ENCODE assay signal across 8 cellular contexts in the genomic region with DNA sequence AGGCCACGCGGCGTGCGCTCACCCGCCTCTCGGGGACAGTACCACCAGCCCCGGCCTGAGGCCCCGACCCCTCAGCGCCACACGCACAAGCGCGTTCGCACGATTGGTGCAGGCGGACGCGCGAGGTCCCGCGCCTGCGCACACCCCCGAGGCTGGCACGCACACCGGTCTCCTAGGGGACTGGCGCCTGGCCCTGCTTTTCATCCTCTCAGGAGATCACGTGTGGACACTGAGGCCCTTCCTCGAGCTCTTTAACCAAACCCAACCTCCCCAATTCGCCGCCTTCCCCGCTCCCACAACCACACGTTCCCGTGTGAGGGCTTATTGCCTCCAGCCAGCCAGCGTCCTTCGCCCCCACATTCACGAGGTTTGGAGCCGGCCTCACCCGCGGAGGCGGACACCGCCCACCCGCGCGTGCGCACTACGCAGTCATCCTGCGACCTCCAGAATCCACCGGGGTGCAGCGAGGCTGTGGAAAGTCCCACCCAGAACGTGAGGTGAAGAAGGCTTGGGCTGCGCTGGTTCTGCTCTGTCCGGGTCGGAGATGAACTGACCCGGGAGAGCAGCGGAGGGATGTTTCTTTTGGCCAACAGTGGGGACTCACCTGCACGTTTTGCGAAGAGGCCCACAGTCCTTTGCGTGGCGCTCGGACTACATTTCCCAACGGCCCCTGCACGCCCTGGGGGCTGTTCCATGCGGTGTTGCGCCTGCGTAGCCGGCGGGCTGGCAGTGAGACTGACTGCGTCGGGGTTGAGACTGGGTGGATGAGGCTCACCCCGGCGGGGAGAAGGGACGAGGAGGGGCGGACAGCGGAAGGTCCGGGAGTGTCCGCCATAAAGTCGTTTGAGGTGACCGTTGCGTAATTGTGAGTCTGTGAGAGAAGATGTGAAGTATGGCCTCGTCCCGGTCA. TPM values are rescaled to one million over a fixed set of nuclear protein-coding genes. Genes with fewer than 3 reads are reported as not detected.
DNase-seq lines count a peak whose midpoint lies in the region; ATAC-seq and TF ChIP-seq lines count a peak whose summit lies in the region.

No MANE protein-coding gene starts in this region.

- H3K27ac ChIP-seq in A673 (ENCODE audit: low read depth, low read length, poor library complexity, severe bottlenecking) (peak overlapping the region; percentile 30), IMR-90 (ENCODE audit: insufficient read depth, low read length) (peak overlapping the region; percentile 78), layer of hippocampus (ENCODE audit: low read depth, low read length) (peak overlapping the region; percentile 92)

- H3K14ac ChIP-seq in IMR-90 (replicated peaks; ENCODE audit: low read depth, low read length), result peak overlapping the region; percentile 34; the same call in 1 of the 2 replicates

- BruUV-seq in A673 (replicated peaks; lab: Mats Ljungman, UMichigan) (no TSS peak), IMR-90 (replicated peaks; lab: Mats Ljungman, UMichigan) (no TSS peak)

- H3K36me3 ChIP-seq in A673 (ENCODE audit: insufficient read depth, low read length, poor library complexity, severe bottlenecking), result no peaks in the 10 kb centered on the region
- no peaks in the 10 kb centered on the region for H3K36me3 ChIP-seq in IMR-90 (ENCODE audit: control insufficient read depth, insufficient read depth, low read length)

- peak overlapping the region; percentile 68 for H4K5ac ChIP-seq in IMR-90 (ENCODE audit: low read depth, low read length)

- peak overlapping the region; percentile 66 for H3K4ac ChIP-seq in IMR-90 (ENCODE audit: low read depth, low read length)

- peaks cover 79% of the 10 kb centered on the region for H3K9me3 Mint-ChIP-seq in dendritic cell treated with granulocyte-macrophage colony-stimulating factor and Interleukin-4, amounts not matched to agents 40 ng/mL and 50 ng/mL, for 4 days

- TF ChIP-seq RAD21 in IMR-90 (IDR thresholded peaks at IDR 0.05; ENCODE audit: low read length), result no peak; the same call in 1 of the 2 replicates

- in situ Hi-C loops in IMR-90 (cut with MboI; ENCODE audit: low sequenced_read_pairs), result no loop called here

- peak overlapping the region; percentile 98 for H2AFZ ChIP-seq in IMR-90 (replicated peaks; ENCODE audit: low read length, poor library complexity)

- H3K9ac ChIP-seq in IMR-90 (ENCODE audit: low read depth, low read length), result peak overlapping the region; percentile 75

- peaks cover 19% of the 10 kb centered on the region for H3K4me1 Mint-ChIP-seq in dendritic cell treated with granulocyte-macrophage colony-stimulating factor and Interleukin-4, amounts not matched to agents 40 ng/mL and 50 ng/mL, for 4 days (ENCODE audit: low read depth)

- no peaks in the 10 kb centered on the region for H3K4me1 ChIP-seq in A673 (ENCODE audit: insufficient read depth, low read length, poor library complexity, severe bottlenecking)
- no peaks in the 10 kb centered on the region for H3K4me1 ChIP-seq in IMR-90 (ENCODE audit: control insufficient read depth, insufficient read depth, low read length)

- H2AK9ac ChIP-seq in IMR-90 (replicated peaks; ENCODE audit: low read depth, low read length, poor library complexity), result peak overlapping the region; percentile 43

- no peaks in the 10 kb centered on the region; the same call in 1 of the 2 replicates for H4K20me1 ChIP-seq in IMR-90 (ENCODE audit: insufficient read depth, low read length)

- intact Hi-C loops in A673 (cut with micrococcal nuclease; ENCODE audit: unreplicated experiment), result no loop called here
- intact Hi-C loops in IMR-90 (cut with micrococcal nuclease), result loop anchor here (2.0 to 10.0 kb wide), 3 partner anchors 29 to 117 kb away; a partner anchor contains a TSS
- intact Hi-C loops in dendritic cell treated with granulocyte-macrophage colony-stimulating factor and Interleukin-4, amounts not matched to agents 40 ng/mL and 50 ng/mL, for 4 days (cut with micrococcal nuclease), result no loop called here

- H3K27me3 Mint-ChIP-seq in dendritic cell treated with granulocyte-macrophage colony-stimulating factor and Interleukin-4, amounts not matched to agents 40 ng/mL and 50 ng/mL, for 4 days, result peaks cover 20% of the 10 kb centered on the region

- peak; percentile 84 for DNase-seq in A673 (ENCODE audit: low spot score)
- DNase-seq in IMR-90, result peak; percentile 91
- peak; percentile 34 to 43 for DNase-seq in activated CD4-positive, alpha-beta T cell treated with anti-CD3 and anti-CD28 coated beads for 4 hours
- DNase-seq in stimulated activated CD4-positive, alpha-beta T cell treated with anti-CD3 and anti-CD28 coated beads, Interleukin-2, amount 100 ng/mL, for 24 hours, result peak; percentile 40 to 62
- no peak for DNase-seq in GM10266 (ENCODE audit: extremely low spot score)
- no peak for DNase-seq in NOMO-1 treated with DMSO at 0.1 percent for 48 hours (lab: John Stamatoyannopoulos, UW; ENCODE audit: unreplicated experiment)

- no peaks in the 10 kb centered on the region for H3K9me1 ChIP-seq in IMR-90 (ENCODE audit: insufficient read depth, low read length)

- WGBS in IMR-90 (ENCODE audit: extremely low coverage in 2 of 2, insufficient read length in 1 of 2), 2 experiments, result 0% methylated on average over 35 of the region's 80 CpGs; no CpG with 5 or more reads in 1 of the 2 experiments

- H3K4me3 ChIP-seq in A673 (ENCODE audit: low read depth, low read length, poor library complexity, severe bottlenecking) (peak overlapping the region; percentile 47), IMR-90 (ENCODE audit: insufficient read depth, low read depth, low read length) (peak overlapping the region; percentile 70)

- H2AK5ac ChIP-seq in IMR-90 (ENCODE audit: low read depth, low read length), result no peak overlapping the region

- H2BK15ac ChIP-seq in IMR-90 (ENCODE audit: low read depth, low read length), result no peak overlapping the region; the same call in 2 of the 3 replicates

- TF ChIP-seq POLR2A in IMR-90 (IDR thresholded peaks at IDR 0.05; ENCODE audit: low read depth, low read length), result peak; percentile 72

- CTCF ChIA-PET in A673 (lab: Charles Lee) (no interaction called here), IMR-90 (lab: Yijun Ruan, JAX) (no interaction called here)

- 0 out of 2 replicates have a peak overlapping the region, but pooled peaks have one; percentile 13 for H3K18ac ChIP-seq in IMR-90 (ENCODE audit: low read depth, low read length)

- dilution Hi-C loops in IMR-90 (cut with HindIII; ENCODE audit: low sequenced_read_pairs, unreplicated experiment), result no loop called here

- H3K27me3 ChIP-seq in A673 (replicated peaks; ENCODE audit: insufficient read depth, low read depth, low read length, poor library complexity) (no peaks in the 10 kb centered on the region), IMR-90 (ENCODE audit: control insufficient read depth, insufficient read depth, low read length) (no peaks in the 10 kb centered on the region), layer of hippocampus (ENCODE audit: control insufficient read depth, insufficient read depth, low read length) (no peaks in the 10 kb centered on the region)

- H3K36me3 Mint-ChIP-seq in dendritic cell treated with granulocyte-macrophage colony-stimulating factor and Interleukin-4, amounts not matched to agents 40 ng/mL and 50 ng/mL, for 4 days (ENCODE audit: low read depth), result peaks cover 19% of the 10 kb centered on the region

- H4K91ac ChIP-seq in IMR-90 (ENCODE audit: insufficient read depth, low read depth, low read length), result peak overlapping the region; percentile 41; the same call in 1 of the 2 replicates

- POLR2A ChIA-PET in A673 (lab: Charles Lee; ENCODE audit: low non-redundant PET), result no interaction called here
- POLR2A ChIA-PET in IMR-90 (lab: Charles Lee; ENCODE audit: unreplicated experiment), result no interaction called here

- H3K9me3 ChIP-seq in A673 (ENCODE audit: low read depth, low read length, poor library complexity, severe bottlenecking), result peaks cover 9% of the 10 kb centered on the region
- peaks cover 18% of the 10 kb centered on the region; the same call in 1 of the 2 replicates for H3K9me3 ChIP-seq in IMR-90 (ENCODE audit: control insufficient read depth, insufficient read depth, low read length)

- H2BK120ac ChIP-seq in IMR-90 (ENCODE audit: low read depth, low read length), result peak overlapping the region; percentile 58; the same call in 1 of the 2 replicates

- no peak overlapping the region for H2BK20ac ChIP-seq in IMR-90 (ENCODE audit: low read depth, low read length)

- peak overlapping the region; percentile 95 for H3K4me2 ChIP-seq in IMR-90 (ENCODE audit: low read depth, low read length)

- H3K23ac ChIP-seq in IMR-90 (ENCODE audit: low read depth, low read length), result peak overlapping the region; percentile 44; the same call in 1 of the 2 replicates

- H4K8ac ChIP-seq in IMR-90 (ENCODE audit: low read depth in 2 of 2, low read length in 2 of 2), result peak overlapping the region; percentile 80 to 87

- peaks cover 13 to 17% of the 10 kb centered on the region in 2 experiments for H3K79me1 ChIP-seq in IMR-90 (ENCODE audit: low read depth in 1 of 2, low read length in 2 of 2)

- H3K56ac ChIP-seq in IMR-90 (ENCODE audit: extremely low read depth, insufficient read depth, low read length), result peak overlapping the region; percentile 41; the same call in 1 of the 2 replicates

- H2BK5ac ChIP-seq in IMR-90 (ENCODE audit: low read depth, low read length, poor library complexity, severe bottlenecking), result peak overlapping the region; percentile 76

- ATAC-seq in IMR-90 (ENCODE audit: low read depth), result peak; percentile 90

- H3K27ac Mint-ChIP-seq in dendritic cell treated with granulocyte-macrophage colony-stimulating factor and Interleukin-4, amounts not matched to agents 40 ng/mL and 50 ng/mL, for 4 days, result peak overlapping the region; percentile 0

- H3K4me3 Mint-ChIP-seq in dendritic cell treated with granulocyte-macrophage colony-stimulating factor and Interleukin-4, amounts not matched to agents 40 ng/mL and 50 ng/mL, for 4 days, result peak overlapping the region; percentile 73

- no peak for TF ChIP-seq CTCF in A673 (conservative IDR thresholded peaks at IDR 0.05; ENCODE audit: low read depth, low read length)
- TF ChIP-seq CTCF in IMR-90 (conservative IDR thresholded peaks at IDR 0.05; ENCODE audit: low read depth, low read length), result no peak; the same call in 1 of the 2 replicates
- TF ChIP-seq CTCF in GM10266 (IDR thresholded peaks at IDR 0.05; ENCODE audit: control insufficient read depth, insufficient read depth, low read depth, missing control alignments), result no peak

TF ChIP-seq in IMR-90, 13 proteins besides CTCF, POLR2A, EP300 and RAD21 (continues in another document):
- TF ChIP-seq BHLHE40 (IDR thresholded peaks at IDR 0.05; ENCODE audit: low read depth, low read length) (peak; percentile 71), RCOR1 (IDR thresholded peaks at IDR 0.05; ENCODE audit: insufficient replicate concordance, low read length) (no peak)

RNA-seq across cellular contexts. Expression of a gene that starts 0.5 kb away (rescaled TPM):
- total RNA-seq in A673 (2021), result 3.9 and 7.8 TPM in 2 replicates
- 3.4 and 4.7 TPM in 2 replicates for total RNA-seq in IMR-90 (2012; rRNA removed)
- 1.3 and 1.8 TPM in 2 replicates for polyA plus RNA-seq in IMR-90 (2012; rRNA removed)
- polyA plus RNA-seq in IMR-90 (2012; cell fraction: cytosol; rRNA removed), result 0.38 and 0.44 TPM in 2 replicates
- 1.6 and 7.3 TPM in 2 replicates for polyA plus RNA-seq in IMR-90 (2012; cell fraction: nucleus; rRNA removed; ENCODE audit: low replicate concordance)

RNA-seq across cellular contexts. Expression of a gene that starts 30.0 kb away (rescaled TPM):
- 1.6 and 2.9 TPM in 2 replicates for total RNA-seq in A673 (2021)
- 2.3 and 2.8 TPM in 2 replicates for total RNA-seq in IMR-90 (2012; rRNA removed)
- 1.9 and 2.5 TPM in 2 replicates for polyA plus RNA-seq in IMR-90 (2012; rRNA removed)
- 0.53 and 0.73 TPM in 2 replicates for polyA plus RNA-seq in IMR-90 (2012; cell fraction: cytosol; rRNA removed)
- 3.3 and 13.3 TPM in 2 replicates for polyA plus RNA-seq in IMR-90 (2012; cell fraction: nucleus; rRNA removed; ENCODE audit: low replicate concordance)

Comparison
In these comparisons a context has a peak if more than half of its experiments do, and no peak if none do; other contexts are left out.
1. DNase-seq: peak in A673 (single experiment), IMR-90 (single experiment), activated CD4-positive, alpha-beta T cell treated with anti-CD3 and anti-CD28 coated beads for 4 hours (2 of 2) and stimulated activated CD4-positive, alpha-beta T cell treated with anti-CD3 and anti-CD28 coated beads, Interleukin-2, amount 100 ng/mL, for 24 hours (2 of 2); none in GM10266 (single experiment) and NOMO-1 treated with DMSO at 0.1 percent for 48 hours (single experiment).
2. H3K27ac ChIP-seq: peak in every context shown above with its lines; median percentile 92 in layer of hippocampus; 78 in IMR-90; 30 in A673.